In genomic region chr17:56358651-56359050, GRCh38 we compare ENCODE assay signal across 33 cellular contexts.
DNase-seq lines count a peak whose midpoint lies in the region; ATAC-seq, FAIRE-seq and TF ChIP-seq lines count a peak whose summit lies in the region.
"Had no signal": no experiment of that assay in that cellular context is flagged by ENCODE, and none has a peak within 500 bp of the region (broad histone marks: within the 10 kb centered on the region; RNA-seq: fewer than 3 reads in every experiment).

No MANE protein-coding gene starts in this region.

- FAIRE-seq in keratinocyte (lab: Jason Lieb, UNC), result peak; percentile 81
- FAIRE-seq: colon, D721Med, TTC549 had no signal

- intact Hi-C loops in vagina (cut with DNase I), result no loop called here
- intact Hi-C loops in Caco-2 (cut with micrococcal nuclease; ENCODE audit: unreplicated experiment), result no loop called here

- H3K4me1 Mint-ChIP-seq in Caco-2 (ENCODE audit: low read depth, unreplicated experiment), result no peaks in the 10 kb centered on the region
- H3K4me1 Mint-ChIP-seq: activated naive CD8-positive, alpha-beta T cell treated with anti-CD3 and anti-CD28 coated beads, Interleukin-2, amount 50 U/mL, for 24 hours; natural killer cell; stimulated activated naive B cell treated with anti-CD40 and anti-IgM and Interleukin-4, amounts not matched to agents 10 μg/mL and 1 μg/mL and 100 μg/mL, for 72 hours had no signal

- BruUV-seq in Caco-2 (replicated peaks; lab: Mats Ljungman, UMichigan), result no TSS peak

- POLR2A ChIA-PET in Caco-2 (lab: Charles Lee), result no interaction called here

- no peaks in the 10 kb centered on the region for H3K36me3 Mint-ChIP-seq in Caco-2 (ENCODE audit: insufficient read depth, unreplicated experiment)
- H3K36me3 Mint-ChIP-seq: natural killer cell; stimulated activated naive B cell treated with anti-CD40 and anti-IgM and Interleukin-4, amounts not matched to agents 10 μg/mL and 1 μg/mL and 100 μg/mL, for 72 hours had no signal

- CTCF ChIA-PET in Caco-2 (lab: Charles Lee), result no interaction called here

- TF ChIP-seq CTCF in keratinocyte (optimal IDR thresholded peaks at IDR 0.05 in 1 of 3, IDR thresholded peaks at IDR 0.05 in 1 of 3, conservative IDR thresholded peaks at IDR 0.05 in 1 of 3; ENCODE audit: extremely low read depth in 1 of 3, insufficient read depth in 2 of 3, low read length in 3 of 3) (no peak), vagina (IDR thresholded peaks at IDR 0.05) (no peak), Caco-2 (IDR thresholded peaks at IDR 0.05; ENCODE audit: insufficient read depth in 1 of 2, low read depth in 1 of 2, low read length in 1 of 2, severe bottlenecking in 1 of 2, unreplicated experiment in 1 of 2) (no peak)

- peaks cover 11% of the 10 kb centered on the region for H3K4me1 ChIP-seq in keratinocyte (ENCODE audit: control insufficient read depth, extremely low read depth, insufficient read depth, low read length)
- no peaks in the 10 kb centered on the region for H3K4me1 ChIP-seq in vagina
- H3K4me1 ChIP-seq in Caco-2, result no peaks in the 10 kb centered on the region
- H3K4me1 ChIP-seq: BLaER1, esophagus muscularis mucosa, gastroesophageal sphincter, suprapubic skin had no signal

- H3K4me3 Mint-ChIP-seq in Caco-2 (ENCODE audit: unreplicated experiment), result no peak overlapping the region
- H3K4me3 Mint-ChIP-seq: activated CD8-positive, alpha-beta T cell treated with anti-CD3 and anti-CD28 coated beads for 36 hours; activated naive CD8-positive, alpha-beta T cell treated with anti-CD3 and anti-CD28 coated beads, Interleukin-2, amount 50 U/mL, for 24 hours; natural killer cell; stimulated activated naive B cell treated with anti-CD40 and anti-IgM and Interleukin-4, amounts not matched to agents 10 μg/mL and 1 μg/mL and 100 μg/mL, for 72 hours had no signal

- no peaks in the 10 kb centered on the region for H4K20me1 ChIP-seq in keratinocyte (ENCODE audit: control insufficient read depth, extremely low read depth, insufficient read depth, low read length)
- H4K20me1 ChIP-seq: BLaER1 had no signal

- H3K4me3 ChIP-seq in keratinocyte (ENCODE audit: control insufficient read depth in 2 of 3, extremely low read depth in 1 of 3, insufficient read depth in 2 of 3, low read depth in 1 of 3, low read length in 3 of 3) (no peak overlapping the region), vagina (no peak overlapping the region), Caco-2 (ENCODE audit: low read depth, low read length) (no peak overlapping the region)
- H3K4me3 ChIP-seq: BLaER1, esophagus muscularis mucosa, gastroesophageal sphincter, suprapubic skin had no signal

- H3K9ac ChIP-seq in keratinocyte (ENCODE audit: control insufficient read depth, extremely low read depth, insufficient read depth, low read length), result no peak overlapping the region
- H3K9ac ChIP-seq: BLaER1 had no signal

- H3K9me3 Mint-ChIP-seq in Caco-2 (ENCODE audit: unreplicated experiment), result no peaks in the 10 kb centered on the region
- H3K9me3 Mint-ChIP-seq: activated CD8-positive, alpha-beta T cell treated with anti-CD3 and anti-CD28 coated beads for 36 hours; activated naive CD8-positive, alpha-beta T cell treated with anti-CD3 and anti-CD28 coated beads, Interleukin-2, amount 50 U/mL, for 24 hours; natural killer cell had no signal

- ATAC-seq in GM19452 (IDR thresholded peaks at IDR 0.05; ENCODE audit: unreplicated experiment), result no peak
- ATAC-seq: activated CD8-positive, alpha-beta T cell treated with anti-CD3 and anti-CD28 coated beads for 36 hours; activated naive CD8-positive, alpha-beta T cell treated with anti-CD3 and anti-CD28 coated beads, Interleukin-2, amount 50 U/mL, for 24 hours; gastroesophageal sphincter; left ventricle myocardium superior; natural killer cell; stimulated activated naive B cell treated with anti-CD40 and anti-IgM and Interleukin-4, amounts not matched to agents 10 μg/mL and 1 μg/mL and 100 μg/mL, for 72 hours had no signal

- H3K36me3 ChIP-seq in keratinocyte (ENCODE audit: control insufficient read depth in 2 of 2, extremely low read depth in 1 of 2, insufficient read depth in 2 of 2, low read length in 2 of 2) (no peaks in the 10 kb centered on the region), vagina (no peaks in the 10 kb centered on the region), Caco-2 (ENCODE audit: control insufficient read depth, insufficient read depth, low read length) (no peaks in the 10 kb centered on the region)
- H3K36me3 ChIP-seq: BLaER1, esophagus muscularis mucosa, gastroesophageal sphincter, suprapubic skin had no signal

- H2AFZ ChIP-seq in keratinocyte (ENCODE audit: control insufficient read depth, low read length), result no peak overlapping the region

- no peaks in the 10 kb centered on the region for H3K9me1 ChIP-seq in keratinocyte (ENCODE audit: control insufficient read depth, extremely low read depth, insufficient read depth, low read length)

- TF ChIP-seq POLR2A in vagina (IDR thresholded peaks at IDR 0.05), result no peak

- H3K27ac ChIP-seq in keratinocyte (ENCODE audit: control insufficient read depth, insufficient read depth, low read length), result no peak overlapping the region
- no peak overlapping the region for H3K27ac ChIP-seq in vagina
- H3K27ac ChIP-seq: BLaER1, esophagus muscularis mucosa, gastroesophageal sphincter, suprapubic skin had no signal

- no peak overlapping the region for H3K27ac Mint-ChIP-seq in Caco-2 (ENCODE audit: unreplicated experiment)
- H3K27ac Mint-ChIP-seq: activated CD8-positive, alpha-beta T cell treated with anti-CD3 and anti-CD28 coated beads for 36 hours; activated naive CD8-positive, alpha-beta T cell treated with anti-CD3 and anti-CD28 coated beads, Interleukin-2, amount 50 U/mL, for 24 hours; natural killer cell; stimulated activated naive B cell treated with anti-CD40 and anti-IgM and Interleukin-4, amounts not matched to agents 10 μg/mL and 1 μg/mL and 100 μg/mL, for 72 hours had no signal

- H3K79me2 ChIP-seq in keratinocyte (ENCODE audit: control insufficient read depth, insufficient read depth, low read length), result no peaks in the 10 kb centered on the region

- dilution Hi-C loops in keratinocyte (cut with MboI; ENCODE audit: extremely low pct_ligation_motif_present, low sequenced_read_pairs), result no loop called here

- peak; percentile 27 for DNase-seq in Daoy (ENCODE audit: low read depth)
- DNase-seq in LHCN-M2 (ENCODE audit: low read depth), result peak; percentile 75
- peak; percentile 67 for DNase-seq in SW480 (ENCODE audit: low spot score)
- peak; percentile 30 for DNase-seq in keratinocyte (ENCODE audit: low read depth, low spot score)
- no peak for DNase-seq in glomerular visceral epithelial cell (ENCODE audit: extremely low spot score)
- no peak for DNase-seq in vagina (ENCODE audit: extremely low spot score in 2 of 2)
- DNase-seq in Caco-2, result no peak
- DNase-seq: activated CD4-positive, CD25-positive, alpha-beta regulatory T cell treated with anti-CD3 and anti-CD28 coated beads, Interleukin-2, amount 50 U/mL, for 72 hours; activated CD8-positive, alpha-beta T cell treated with anti-CD3 and anti-CD28 coated beads for 36 hours; activated gamma-delta T cell treated with Interleukin-2 at 50 U/mL for 16 hours; activated naive CD8-positive, alpha-beta T cell treated with anti-CD3 and anti-CD28 coated beads, Interleukin-2, amount 50 U/mL, for 24 hours; effector memory CD4-positive, alpha-beta T cell; hypothalamus; left ventricle myocardium superior; midbrain; natural killer cell; NCI-H1105; NCI-H2029; NCI-H226; NCI-H748 treated with DMSO at 0.1 percent for 48 hours; Right ventricle myocardium superior; stimulated activated CD4-positive, alpha-beta T cell treated with anti-CD3 and anti-CD28 coated beads, Interleukin-12 subunit alpha, Interleukin-12 subunit beta, amount 100 ng/mL, for 4 hours; stimulated activated CD4-positive, alpha-beta T cell treated with anti-CD3 and anti-CD28 coated beads, Interleukin-4, amount 100 ng/mL, for 24 hours; stimulated activated naive B cell treated with anti-CD40 and anti-IgM and Interleukin-4, amounts not matched to agents 10 μg/mL and 1 μg/mL and 100 μg/mL, for 72 hours; T-helper 1 cell had no signal

- H3K27me3 ChIP-seq in keratinocyte (ENCODE audit: control insufficient read depth, extremely low read depth, insufficient read depth, low read length) (no peaks in the 10 kb centered on the region), vagina (no peaks in the 10 kb centered on the region), Caco-2 (replicated peaks; ENCODE audit: control insufficient read depth, insufficient read depth, low read length) (no peaks in the 10 kb centered on the region)
- H3K27me3 ChIP-seq: BLaER1, esophagus muscularis mucosa, gastroesophageal sphincter, suprapubic skin had no signal

- H3K27me3 Mint-ChIP-seq in Caco-2 (ENCODE audit: insufficient read depth, unreplicated experiment), result peaks cover 3% of the 10 kb centered on the region
- H3K27me3 Mint-ChIP-seq: stimulated activated naive B cell treated with anti-CD40 and anti-IgM and Interleukin-4, amounts not matched to agents 10 μg/mL and 1 μg/mL and 100 μg/mL, for 72 hours had no signal

- H3K9me3 ChIP-seq in keratinocyte (ENCODE audit: control insufficient read depth, low read depth, low read length) (no peaks in the 10 kb centered on the region), vagina (no peaks in the 10 kb centered on the region), Caco-2 (no peaks in the 10 kb centered on the region)
- H3K9me3 ChIP-seq: BLaER1, esophagus muscularis mucosa, gastroesophageal sphincter, suprapubic skin had no signal

- H3K4me2 ChIP-seq in keratinocyte (ENCODE audit: control insufficient read depth, extremely low read depth, insufficient read depth, low read depth, low read length), result no peak overlapping the region
- H3K4me2 ChIP-seq: BLaER1 had no signal

Comparison
In these comparisons a context has a peak if more than half of its experiments do, and no peak if none do; other contexts are left out.
1. DNase-seq: peak in Daoy (single experiment), LHCN-M2 (single experiment), SW480 (single experiment) and keratinocyte (single experiment); none in glomerular visceral epithelial cell (single experiment), vagina (0 of 2) and Caco-2 (0 of 2).